15 cellular contexts compared by ENCODE assay signal in genomic region chr6:144782634-144783033, GRCh38.
"Had no signal": no experiment of that assay in that cellular context is flagged by ENCODE, and none has a peak within 500 bp of the region (broad histone marks: within the 10 kb centered on the region; RNA-seq: fewer than 3 reads in every experiment).

No MANE protein-coding gene starts in this region.

- H3K9me3 Mint-ChIP-seq: activated CD4-positive, alpha-beta T cell treated with anti-CD3 and anti-CD28 coated beads, Interleukin-2, amount 10 ng/mL, durations not matched to agents 7 days and 5 days; activated T-helper 1 cell treated with anti-CD3 and anti-CD28 coated beads, Interleukin-12 subunit alpha, Interleukin-12 subunit beta, Interleukin-2, Interleukin-4 antibody, amounts not matched to agents 30 ng/mL and 10 ng/mL and 1 ng/mL, durations not matched to agents 14 hours and 24 hours and 36 hours; natural killer cell had no signal

- H3K4me3 Mint-ChIP-seq: activated CD4-positive, alpha-beta T cell treated with anti-CD3 and anti-CD28 coated beads, Interleukin-2, amount 10 ng/mL, durations not matched to agents 7 days and 5 days; activated T-helper 1 cell treated with anti-CD3 and anti-CD28 coated beads, Interleukin-12 subunit alpha, Interleukin-12 subunit beta, Interleukin-2, Interleukin-4 antibody, amounts not matched to agents 30 ng/mL and 10 ng/mL and 1 ng/mL, durations not matched to agents 14 hours and 24 hours and 36 hours; natural killer cell had no signal

- H3K27me3 Mint-ChIP-seq: activated CD4-positive, alpha-beta T cell treated with anti-CD3 and anti-CD28 coated beads, Interleukin-2, amount 10 ng/mL, durations not matched to agents 7 days and 5 days had no signal

- H3K4me1 Mint-ChIP-seq: activated CD4-positive, alpha-beta T cell treated with anti-CD3 and anti-CD28 coated beads, Interleukin-2, amount 10 ng/mL, durations not matched to agents 7 days and 5 days had no signal

- H2AFZ ChIP-seq: parathyroid adenoma had no signal

- H3K27ac Mint-ChIP-seq: activated CD4-positive, alpha-beta T cell treated with anti-CD3 and anti-CD28 coated beads, Interleukin-2, amount 10 ng/mL, durations not matched to agents 7 days and 5 days; activated T-helper 1 cell treated with anti-CD3 and anti-CD28 coated beads, Interleukin-12 subunit alpha, Interleukin-12 subunit beta, Interleukin-2, Interleukin-4 antibody, amounts not matched to agents 30 ng/mL and 10 ng/mL and 1 ng/mL, durations not matched to agents 14 hours and 24 hours and 36 hours had no signal

- H3K9ac ChIP-seq: parathyroid adenoma had no signal

- H3K4me1 ChIP-seq: ascending aorta, parathyroid adenoma, stomach, vagina had no signal

- H3K36me3 ChIP-seq: neutrophil, vagina had no signal

- ATAC-seq: left lobe of liver, natural killer cell, sciatic nerve had no signal

- H3K79me2 ChIP-seq: parathyroid adenoma had no signal

- H3K9me3 ChIP-seq: ascending aorta, neutrophil, stomach, vagina had no signal

- H3K4me3 ChIP-seq: ascending aorta, coronary artery, lung, stomach, vagina had no signal

- H3K27me3 ChIP-seq: ascending aorta, neutrophil, stomach, vagina had no signal

- H3K27ac ChIP-seq: ascending aorta, coronary artery, neutrophil, parathyroid adenoma, stomach, vagina had no signal

- DNase-seq: activated CD4-positive, alpha-beta T cell treated with anti-CD3 and anti-CD28 coated beads, Interleukin-2, amount 10 ng/mL, durations not matched to agents 7 days and 5 days; foreskin melanocyte; hypothalamus; natural killer cell; stomach; trophoblast cell had no signal
